Comparison of ENCODE assay signal across 1 cellular context in the genomic region with DNA sequence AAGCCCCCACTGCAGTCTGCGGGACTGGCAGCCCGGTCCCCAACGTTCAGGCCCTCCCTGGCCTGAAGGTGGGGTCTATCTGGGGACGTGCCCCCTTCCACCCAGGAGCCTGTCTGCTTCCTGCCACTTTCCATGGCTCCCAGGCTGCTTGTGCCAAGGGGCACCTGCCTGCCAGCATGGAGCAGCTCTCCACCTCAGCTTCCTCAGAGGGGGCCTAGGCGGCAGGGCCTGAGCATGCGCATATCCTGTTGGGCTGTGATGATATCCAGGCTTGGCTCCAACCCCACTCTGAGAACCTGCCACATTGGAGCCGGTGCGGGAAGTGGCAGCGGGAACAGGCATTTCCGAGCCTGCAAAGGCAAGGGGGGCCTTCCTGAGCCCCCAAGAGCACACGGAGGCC.
TF ChIP-seq lines count a peak whose summit lies in the region.

No MANE protein-coding gene starts in this region.

TF ChIP-seq in GM12878, 131 proteins besides CTCF, POLR2A, EP300 and RAD21:
- TF ChIP-seq YY1 (IDR thresholded peaks at IDR 0.05; ENCODE audit: low read depth, low read length) = no peak
- TF ChIP-seq, protein P1, sequence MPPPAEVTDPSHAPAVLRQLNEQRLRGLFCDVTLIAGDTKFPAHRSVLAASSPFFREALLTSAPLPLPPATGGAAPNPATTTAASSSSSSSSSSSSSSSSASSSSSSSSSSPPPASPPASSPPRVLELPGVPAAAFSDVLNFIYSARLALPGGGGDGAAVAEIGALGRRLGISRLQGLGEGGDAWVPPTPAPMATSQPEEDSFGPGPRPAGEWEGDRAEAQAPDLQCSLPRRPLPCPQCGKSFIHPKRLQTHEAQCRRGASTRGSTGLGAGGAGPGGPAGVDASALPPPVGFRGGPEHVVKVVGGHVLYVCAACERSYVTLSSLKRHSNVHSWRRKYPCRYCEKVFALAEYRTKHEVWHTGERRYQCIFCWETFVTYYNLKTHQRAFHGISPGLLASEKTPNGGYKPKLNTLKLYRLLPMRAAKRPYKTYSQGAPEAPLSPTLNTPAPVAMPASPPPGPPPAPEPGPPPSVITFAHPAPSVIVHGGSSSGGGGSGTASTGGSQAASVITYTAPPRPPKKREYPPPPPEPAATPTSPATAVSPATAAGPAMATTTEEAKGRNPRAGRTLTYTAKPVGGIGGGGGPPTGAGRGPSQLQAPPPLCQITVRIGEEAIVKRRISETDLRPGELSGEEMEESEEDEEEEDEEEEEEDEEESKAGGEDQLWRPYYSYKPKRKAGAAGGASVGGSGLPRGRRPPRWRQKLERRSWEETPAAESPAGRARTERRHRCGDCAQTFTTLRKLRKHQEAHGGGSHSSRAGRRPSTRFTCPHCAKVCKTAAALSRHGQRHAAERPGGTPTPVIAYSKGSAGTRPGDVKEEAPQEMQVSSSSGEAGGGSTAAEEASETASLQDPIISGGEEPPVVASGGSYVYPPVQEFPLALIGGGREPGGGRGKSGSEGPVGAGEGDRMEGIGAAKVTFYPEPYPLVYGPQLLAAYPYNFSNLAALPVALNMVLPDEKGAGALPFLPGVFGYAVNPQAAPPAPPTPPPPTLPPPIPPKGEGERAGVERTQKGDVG (CRISPR knock-in tag; IDR thresholded peaks at IDR 0.05) = no peak
- no peak for TF ChIP-seq ESRRA (IDR thresholded peaks at IDR 0.05; ENCODE audit: low read length)
TF ChIP-seq in GM12878: peak in this region for 0.
